25 cellular contexts compared by ENCODE assay signal in genomic region chr15:50077655-50078054, GRCh38. TPM values are rescaled to one million over a fixed set of nuclear protein-coding genes. Genes with fewer than 3 reads are reported as not detected.
DNase-seq lines count a peak whose midpoint lies in the region; ATAC-seq and TF ChIP-seq lines count a peak whose summit lies in the region.
"Had no signal": no experiment of that assay in that cellular context is flagged by ENCODE, and none has a peak within 500 bp of the region (broad histone marks: within the 10 kb centered on the region; RNA-seq: fewer than 3 reads in every experiment).

No MANE protein-coding gene starts in this region.

- ATAC-seq in sciatic nerve (peak; percentile 57), lower lobe of right lung (no peak)
- ATAC-seq: psoas muscle had no signal

- H3K27me3 Mint-ChIP-seq in CD14-positive monocyte (ENCODE audit: low read depth in 3 of 3) (peaks cover 0 to 2% (median 0%) of the 10 kb centered on the region in 3 donors), mesothelial cell of epicardium (ENCODE audit: low read depth) (peaks cover 4% of the 10 kb centered on the region)
- no peaks in the 10 kb centered on the region for H3K27me3 Mint-ChIP-seq in dendritic cell treated with granulocyte-macrophage colony-stimulating factor and Interleukin-4, amounts not matched to agents 40 ng/mL and 50 ng/mL, for 4 days
- H3K27me3 Mint-ChIP-seq: central memory CD8-positive, alpha-beta T cell; stimulated activated naive CD8-positive, alpha-beta T cell treated with anti-CD3 and anti-CD28 coated beads, Interleukin-15, Interleukin-2, amounts not matched to agents 100 ng/mL and 50 ng/mL, for 24 hours had no signal

- peaks cover 27 to 44% of the 10 kb centered on the region in 2 donors for H3K36me3 Mint-ChIP-seq in CD14-positive monocyte
- H3K36me3 Mint-ChIP-seq in dendritic cell treated with granulocyte-macrophage colony-stimulating factor and Interleukin-4, amounts not matched to agents 40 ng/mL and 50 ng/mL, for 4 days (ENCODE audit: low read depth), result peaks cover 63% of the 10 kb centered on the region
- H3K36me3 Mint-ChIP-seq in mesothelial cell of epicardium, result no peaks in the 10 kb centered on the region
- H3K36me3 Mint-ChIP-seq: activated naive CD8-positive, alpha-beta T cell had no signal

- H3K4me3 Mint-ChIP-seq in CD14-positive monocyte, result no peak overlapping the region
- no peak overlapping the region for H3K4me3 Mint-ChIP-seq in dendritic cell treated with granulocyte-macrophage colony-stimulating factor and Interleukin-4, amounts not matched to agents 40 ng/mL and 50 ng/mL, for 4 days
- no peak overlapping the region for H3K4me3 Mint-ChIP-seq in mesothelial cell of epicardium
- H3K4me3 Mint-ChIP-seq: activated naive CD8-positive, alpha-beta T cell; central memory CD8-positive, alpha-beta T cell; stimulated activated naive CD8-positive, alpha-beta T cell treated with anti-CD3 and anti-CD28 coated beads, Interleukin-15, Interleukin-2, amounts not matched to agents 100 ng/mL and 50 ng/mL, for 24 hours had no signal

- H3K9me3 Mint-ChIP-seq in CD14-positive monocyte, result no peaks in the 10 kb centered on the region
- H3K9me3 Mint-ChIP-seq in dendritic cell treated with granulocyte-macrophage colony-stimulating factor and Interleukin-4, amounts not matched to agents 40 ng/mL and 50 ng/mL, for 4 days, result no peaks in the 10 kb centered on the region
- H3K9me3 Mint-ChIP-seq in mesothelial cell of epicardium, result peaks cover 6% of the 10 kb centered on the region
- H3K9me3 Mint-ChIP-seq: central memory CD8-positive, alpha-beta T cell; stimulated activated naive CD8-positive, alpha-beta T cell treated with anti-CD3 and anti-CD28 coated beads, Interleukin-15, Interleukin-2, amounts not matched to agents 100 ng/mL and 50 ng/mL, for 24 hours had no signal

- intact Hi-C loops in CD14-positive monocyte (cut with micrococcal nuclease) (no loop called here), sciatic nerve (cut with DNase I) (no loop called here), lower lobe of right lung (cut with DNase I) (no loop called here)
- intact Hi-C loops in dendritic cell treated with granulocyte-macrophage colony-stimulating factor and Interleukin-4, amounts not matched to agents 40 ng/mL and 50 ng/mL, for 4 days (cut with micrococcal nuclease), result no loop called here

- H3K27ac ChIP-seq in lower lobe of right lung, result no peak overlapping the region
- H3K27ac ChIP-seq: psoas muscle, RWPE1, tibial artery had no signal

- no peaks in the 10 kb centered on the region for H3K4me1 ChIP-seq in lower lobe of right lung
- H3K4me1 ChIP-seq: BE2C, HAP-1, psoas muscle, tibial artery had no signal

- no peaks in the 10 kb centered on the region for H3K36me3 ChIP-seq in lower lobe of right lung
- H3K36me3 ChIP-seq: BE2C, HAP-1, tibial artery had no signal

- no peak for DNase-seq in CD14-positive monocyte (ENCODE audit: low spot score)
- DNase-seq in mesothelial cell of epicardium (ENCODE audit: low spot score in 2 of 2, unreplicated experiment in 2 of 2), result no peak
- no peak for DNase-seq in sciatic nerve (ENCODE audit: low spot score)
- no peak for DNase-seq in HK-2 (ENCODE audit: unreplicated experiment)
- no peak for DNase-seq in lower lobe of right lung
- DNase-seq in amniotic stem cell (lab: John Stamatoyannopoulos, UW), result no peak
- DNase-seq: activated CD4-positive, alpha-beta T cell treated with anti-CD3 and anti-CD28 coated beads for 1 hour; activated CD8-positive, alpha-beta memory T cell treated with anti-CD3 and anti-CD28 coated beads for 24 hours; activated effector memory CD4-positive, alpha-beta T cell treated with Interleukin-2 at 50 U/mL for 16 hours; BE2C; Karpas-422; kidney; NCI-H1436 treated with DMSO at 0.1 percent for 48 hours; NCI-H2107; NCI-H446; psoas muscle; tibial artery had no signal

- H3K9me3 ChIP-seq in lower lobe of right lung, result no peaks in the 10 kb centered on the region
- H3K9me3 ChIP-seq: BE2C, HAP-1, psoas muscle, tibial artery had no signal

- no peaks in the 10 kb centered on the region for H3K27me3 ChIP-seq in lower lobe of right lung (ENCODE audit: low read depth)
- H3K27me3 ChIP-seq: BE2C, tibial artery had no signal

- TF ChIP-seq CTCF in CD14-positive monocyte (IDR thresholded peaks at IDR 0.05) (no peak), mesothelial cell of epicardium (IDR thresholded peaks at IDR 0.05; ENCODE audit: unreplicated experiment) (no peak), lower lobe of right lung (IDR thresholded peaks at IDR 0.05) (no peak)

- H3K4me1 Mint-ChIP-seq in CD14-positive monocyte (peaks cover 22% of the 10 kb centered on the region), mesothelial cell of epicardium (peaks cover 12% of the 10 kb centered on the region)
- peaks cover 19% of the 10 kb centered on the region for H3K4me1 Mint-ChIP-seq in dendritic cell treated with granulocyte-macrophage colony-stimulating factor and Interleukin-4, amounts not matched to agents 40 ng/mL and 50 ng/mL, for 4 days (ENCODE audit: low read depth)
- H3K4me1 Mint-ChIP-seq: central memory CD8-positive, alpha-beta T cell had no signal

- peak overlapping the region; percentile 20 to 82 (median 46) for H3K27ac Mint-ChIP-seq in CD14-positive monocyte
- peak overlapping the region; percentile 10 for H3K27ac Mint-ChIP-seq in dendritic cell treated with granulocyte-macrophage colony-stimulating factor and Interleukin-4, amounts not matched to agents 40 ng/mL and 50 ng/mL, for 4 days
- peak overlapping the region; percentile 47 for H3K27ac Mint-ChIP-seq in mesothelial cell of epicardium
- H3K27ac Mint-ChIP-seq: activated naive CD8-positive, alpha-beta T cell; stimulated activated naive CD8-positive, alpha-beta T cell treated with anti-CD3 and anti-CD28 coated beads, Interleukin-15, Interleukin-2, amounts not matched to agents 100 ng/mL and 50 ng/mL, for 24 hours had no signal

- no peak overlapping the region for H3K4me3 ChIP-seq in lower lobe of right lung
- H3K4me3 ChIP-seq: HAP-1, psoas muscle, skin epidermis, tibial artery had no signal

RNA-seq across cellular contexts. Expression of gene ATP8B4, which starts 41.4 kb away (rescaled TPM):
- polyA plus RNA-seq in CD14-positive monocyte, result 1 to 10 TPM; 6.1 to 6.8 TPM
- total RNA-seq in mesothelial cell of epicardium, result 1.4 to 2.1 TPM (median 1.8 TPM) in 3 replicates
- total RNA-seq in sciatic nerve, result 16.5 TPM
- 9.0 TPM for total RNA-seq in lower lobe of right lung
- total RNA-seq: glomerular endothelial cell had no signal
